ENCODE assay signal across 2 cellular contexts in the genomic region with DNA sequence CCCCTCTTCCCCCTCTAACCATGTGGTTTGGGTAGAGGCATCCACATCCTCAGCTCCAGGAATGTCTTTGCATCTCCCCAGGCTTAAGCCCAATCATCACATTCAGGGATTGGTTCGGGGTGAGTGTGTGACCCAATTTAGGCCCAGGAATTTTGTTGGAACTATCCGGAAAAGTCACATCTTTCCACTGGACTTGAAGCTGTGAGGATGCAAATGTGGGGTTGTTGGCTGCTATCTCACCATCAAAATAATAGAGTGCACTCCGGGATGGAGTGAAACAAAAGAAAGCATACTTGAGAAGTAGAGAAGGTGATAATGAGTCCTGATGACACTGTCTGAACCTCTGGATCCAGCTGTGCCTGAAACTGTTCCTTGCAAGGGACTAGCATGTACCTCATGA.
TF ChIP-seq lines count a peak whose summit lies in the region.

No MANE protein-coding gene starts in this region.

TF ChIP-seq in WTC11, 78 proteins besides CTCF, POLR2A, EP300 and RAD21:
- TF ChIP-seq NFATC4 (CRISPR knock-in tag; IDR thresholded peaks at IDR 0.05) (no peak), ZNF121 (CRISPR knock-in tag; IDR thresholded peaks at IDR 0.05) (no peak), RORB (CRISPR knock-in tag; IDR thresholded peaks at IDR 0.05) (no peak)
- TF ChIP-seq, protein P1, sequence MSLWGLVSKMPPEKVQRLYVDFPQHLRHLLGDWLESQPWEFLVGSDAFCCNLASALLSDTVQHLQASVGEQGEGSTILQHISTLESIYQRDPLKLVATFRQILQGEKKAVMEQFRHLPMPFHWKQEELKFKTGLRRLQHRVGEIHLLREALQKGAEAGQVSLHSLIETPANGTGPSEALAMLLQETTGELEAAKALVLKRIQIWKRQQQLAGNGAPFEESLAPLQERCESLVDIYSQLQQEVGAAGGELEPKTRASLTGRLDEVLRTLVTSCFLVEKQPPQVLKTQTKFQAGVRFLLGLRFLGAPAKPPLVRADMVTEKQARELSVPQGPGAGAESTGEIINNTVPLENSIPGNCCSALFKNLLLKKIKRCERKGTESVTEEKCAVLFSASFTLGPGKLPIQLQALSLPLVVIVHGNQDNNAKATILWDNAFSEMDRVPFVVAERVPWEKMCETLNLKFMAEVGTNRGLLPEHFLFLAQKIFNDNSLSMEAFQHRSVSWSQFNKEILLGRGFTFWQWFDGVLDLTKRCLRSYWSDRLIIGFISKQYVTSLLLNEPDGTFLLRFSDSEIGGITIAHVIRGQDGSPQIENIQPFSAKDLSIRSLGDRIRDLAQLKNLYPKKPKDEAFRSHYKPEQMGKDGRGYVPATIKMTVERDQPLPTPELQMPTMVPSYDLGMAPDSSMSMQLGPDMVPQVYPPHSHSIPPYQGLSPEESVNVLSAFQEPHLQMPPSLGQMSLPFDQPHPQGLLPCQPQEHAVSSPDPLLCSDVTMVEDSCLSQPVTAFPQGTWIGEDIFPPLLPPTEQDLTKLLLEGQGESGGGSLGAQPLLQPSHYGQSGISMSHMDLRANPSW (CRISPR knock-in tag; conservative IDR thresholded peaks at IDR 0.05; ENCODE audit: low read depth), result no peak
- TF ChIP-seq, protein P2, sequence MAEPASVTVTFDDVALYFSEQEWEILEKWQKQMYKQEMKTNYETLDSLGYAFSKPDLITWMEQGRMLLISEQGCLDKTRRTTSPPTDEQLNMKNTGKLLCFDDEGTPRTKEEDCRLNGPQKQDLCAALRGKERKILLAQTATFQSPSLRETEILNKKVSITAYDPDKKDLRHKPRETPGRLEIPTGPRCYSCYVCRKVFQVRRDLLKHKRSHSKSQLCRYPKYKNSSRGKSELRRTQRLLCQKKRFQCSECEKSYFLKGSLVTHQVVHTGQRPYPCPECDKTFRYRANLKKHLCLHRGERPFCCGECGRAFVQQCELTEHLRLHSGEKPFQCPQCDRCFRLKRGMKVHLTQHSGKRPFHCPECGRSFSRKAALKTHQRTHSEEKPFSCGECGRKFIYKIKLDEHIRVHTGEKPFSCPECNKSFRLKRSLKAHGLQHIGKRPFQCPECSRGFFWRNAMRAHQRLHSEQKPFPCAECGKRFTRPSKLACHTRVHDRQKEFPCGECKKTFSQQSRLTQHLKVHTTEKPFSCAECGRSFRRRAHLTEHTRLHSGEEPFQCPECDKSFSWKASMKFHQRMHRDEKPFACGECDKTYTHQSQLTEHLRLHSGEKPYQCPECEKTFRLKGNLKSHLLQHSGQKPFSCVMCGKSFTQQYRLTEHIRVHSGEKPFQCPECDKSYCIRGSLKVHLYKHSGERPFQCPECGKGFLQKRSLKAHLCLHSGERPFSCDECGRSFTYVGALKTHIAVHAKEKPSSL (CRISPR knock-in tag; conservative IDR thresholded peaks at IDR 0.05), result no peak
- TF ChIP-seq, protein P3, sequence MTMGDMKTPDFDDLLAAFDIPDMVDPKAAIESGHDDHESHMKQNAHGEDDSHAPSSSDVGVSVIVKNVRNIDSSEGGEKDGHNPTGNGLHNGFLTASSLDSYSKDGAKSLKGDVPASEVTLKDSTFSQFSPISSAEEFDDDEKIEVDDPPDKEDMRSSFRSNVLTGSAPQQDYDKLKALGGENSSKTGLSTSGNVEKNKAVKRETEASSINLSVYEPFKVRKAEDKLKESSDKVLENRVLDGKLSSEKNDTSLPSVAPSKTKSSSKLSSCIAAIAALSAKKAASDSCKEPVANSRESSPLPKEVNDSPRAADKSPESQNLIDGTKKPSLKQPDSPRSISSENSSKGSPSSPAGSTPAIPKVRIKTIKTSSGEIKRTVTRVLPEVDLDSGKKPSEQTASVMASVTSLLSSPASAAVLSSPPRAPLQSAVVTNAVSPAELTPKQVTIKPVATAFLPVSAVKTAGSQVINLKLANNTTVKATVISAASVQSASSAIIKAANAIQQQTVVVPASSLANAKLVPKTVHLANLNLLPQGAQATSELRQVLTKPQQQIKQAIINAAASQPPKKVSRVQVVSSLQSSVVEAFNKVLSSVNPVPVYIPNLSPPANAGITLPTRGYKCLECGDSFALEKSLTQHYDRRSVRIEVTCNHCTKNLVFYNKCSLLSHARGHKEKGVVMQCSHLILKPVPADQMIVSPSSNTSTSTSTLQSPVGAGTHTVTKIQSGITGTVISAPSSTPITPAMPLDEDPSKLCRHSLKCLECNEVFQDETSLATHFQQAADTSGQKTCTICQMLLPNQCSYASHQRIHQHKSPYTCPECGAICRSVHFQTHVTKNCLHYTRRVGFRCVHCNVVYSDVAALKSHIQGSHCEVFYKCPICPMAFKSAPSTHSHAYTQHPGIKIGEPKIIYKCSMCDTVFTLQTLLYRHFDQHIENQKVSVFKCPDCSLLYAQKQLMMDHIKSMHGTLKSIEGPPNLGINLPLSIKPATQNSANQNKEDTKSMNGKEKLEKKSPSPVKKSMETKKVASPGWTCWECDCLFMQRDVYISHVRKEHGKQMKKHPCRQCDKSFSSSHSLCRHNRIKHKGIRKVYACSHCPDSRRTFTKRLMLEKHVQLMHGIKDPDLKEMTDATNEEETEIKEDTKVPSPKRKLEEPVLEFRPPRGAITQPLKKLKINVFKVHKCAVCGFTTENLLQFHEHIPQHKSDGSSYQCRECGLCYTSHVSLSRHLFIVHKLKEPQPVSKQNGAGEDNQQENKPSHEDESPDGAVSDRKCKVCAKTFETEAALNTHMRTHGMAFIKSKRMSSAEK (CRISPR knock-in tag; IDR thresholded peaks at IDR 0.05; ENCODE audit: borderline replicate concordance), result no peak
- TF ChIP-seq, protein P4, sequence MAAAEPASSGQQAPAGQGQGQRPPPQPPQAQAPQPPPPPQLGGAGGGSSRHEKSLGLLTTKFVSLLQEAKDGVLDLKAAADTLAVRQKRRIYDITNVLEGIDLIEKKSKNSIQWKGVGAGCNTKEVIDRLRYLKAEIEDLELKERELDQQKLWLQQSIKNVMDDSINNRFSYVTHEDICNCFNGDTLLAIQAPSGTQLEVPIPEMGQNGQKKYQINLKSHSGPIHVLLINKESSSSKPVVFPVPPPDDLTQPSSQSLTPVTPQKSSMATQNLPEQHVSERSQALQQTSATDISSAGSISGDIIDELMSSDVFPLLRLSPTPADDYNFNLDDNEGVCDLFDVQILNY (CRISPR knock-in tag; IDR thresholded peaks at IDR 0.05), result no peak
- TF ChIP-seq, protein P5, sequence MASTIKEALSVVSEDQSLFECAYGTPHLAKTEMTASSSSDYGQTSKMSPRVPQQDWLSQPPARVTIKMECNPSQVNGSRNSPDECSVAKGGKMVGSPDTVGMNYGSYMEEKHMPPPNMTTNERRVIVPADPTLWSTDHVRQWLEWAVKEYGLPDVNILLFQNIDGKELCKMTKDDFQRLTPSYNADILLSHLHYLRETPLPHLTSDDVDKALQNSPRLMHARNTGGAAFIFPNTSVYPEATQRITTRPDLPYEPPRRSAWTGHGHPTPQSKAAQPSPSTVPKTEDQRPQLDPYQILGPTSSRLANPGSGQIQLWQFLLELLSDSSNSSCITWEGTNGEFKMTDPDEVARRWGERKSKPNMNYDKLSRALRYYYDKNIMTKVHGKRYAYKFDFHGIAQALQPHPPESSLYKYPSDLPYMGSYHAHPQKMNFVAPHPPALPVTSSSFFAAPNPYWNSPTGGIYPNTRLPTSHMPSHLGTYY (CRISPR knock-in tag; IDR thresholded peaks at IDR 0.05), result no peak

TF ChIP-seq in HepG2, 621 proteins besides CTCF, POLR2A, EP300 and RAD21:
- TF ChIP-seq HNRNPK (IDR thresholded peaks at IDR 0.05; ENCODE audit: low read depth, low read length, poor library complexity, severe bottlenecking), result no peak
- TF ChIP-seq TCF12 (IDR thresholded peaks at IDR 0.05), result no peak
- no peak for TF ChIP-seq TCF12 (CRISPR knock-in tag; IDR thresholded peaks at IDR 0.05)
- no peak for TF ChIP-seq NR2F1 (CRISPR knock-in tag; IDR thresholded peaks at IDR 0.05)
- TF ChIP-seq ZNF883 (CRISPR knock-in tag; IDR thresholded peaks at IDR 0.05; ENCODE audit: not compliant biosample characterization), result no peak
- TF ChIP-seq MAFG (CRISPR knock-in tag; IDR thresholded peaks at IDR 0.05), result no peak
- TF ChIP-seq RORA (CRISPR knock-in tag; IDR thresholded peaks at IDR 0.05), result no peak
- TF ChIP-seq MYNN (CRISPR knock-in tag; IDR thresholded peaks at IDR 0.05; ENCODE audit: low read depth), result no peak
